Comparison of ENCODE assay signal across 1 cellular context in the genomic region with DNA sequence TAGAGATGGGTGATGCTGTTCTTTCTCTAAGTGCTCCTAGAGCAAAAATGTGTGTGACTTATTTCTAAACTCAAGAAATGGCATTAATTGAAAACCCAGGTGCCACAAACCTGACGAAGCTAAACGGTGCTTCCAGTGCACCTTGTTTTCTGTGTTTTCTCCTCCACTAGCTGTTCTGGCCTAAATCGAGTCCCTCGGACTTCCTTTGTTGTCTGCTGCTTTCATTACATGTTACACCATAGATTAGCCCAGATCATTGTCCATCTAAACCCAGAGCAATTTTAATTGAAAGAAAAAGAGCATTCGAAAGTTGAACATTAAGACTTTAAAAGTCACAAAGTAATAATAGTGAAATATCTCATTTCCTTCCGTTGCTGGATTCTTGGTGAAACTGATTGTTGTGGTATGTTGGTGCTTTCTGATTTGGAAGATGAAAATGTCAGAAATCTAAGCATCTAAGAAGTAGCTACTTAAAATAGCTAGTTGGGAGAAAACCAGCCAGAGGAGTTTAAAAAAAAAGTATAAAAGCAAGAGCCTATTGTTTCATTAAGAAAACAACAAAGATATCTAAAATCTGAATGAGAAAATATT.
TF ChIP-seq lines count a peak whose summit lies in the region.

No MANE protein-coding gene starts in this region.

TF ChIP-seq in GM23338, 12 proteins besides CTCF, POLR2A, EP300 and RAD21 (continued from another document):
- TF ChIP-seq, protein P1, sequence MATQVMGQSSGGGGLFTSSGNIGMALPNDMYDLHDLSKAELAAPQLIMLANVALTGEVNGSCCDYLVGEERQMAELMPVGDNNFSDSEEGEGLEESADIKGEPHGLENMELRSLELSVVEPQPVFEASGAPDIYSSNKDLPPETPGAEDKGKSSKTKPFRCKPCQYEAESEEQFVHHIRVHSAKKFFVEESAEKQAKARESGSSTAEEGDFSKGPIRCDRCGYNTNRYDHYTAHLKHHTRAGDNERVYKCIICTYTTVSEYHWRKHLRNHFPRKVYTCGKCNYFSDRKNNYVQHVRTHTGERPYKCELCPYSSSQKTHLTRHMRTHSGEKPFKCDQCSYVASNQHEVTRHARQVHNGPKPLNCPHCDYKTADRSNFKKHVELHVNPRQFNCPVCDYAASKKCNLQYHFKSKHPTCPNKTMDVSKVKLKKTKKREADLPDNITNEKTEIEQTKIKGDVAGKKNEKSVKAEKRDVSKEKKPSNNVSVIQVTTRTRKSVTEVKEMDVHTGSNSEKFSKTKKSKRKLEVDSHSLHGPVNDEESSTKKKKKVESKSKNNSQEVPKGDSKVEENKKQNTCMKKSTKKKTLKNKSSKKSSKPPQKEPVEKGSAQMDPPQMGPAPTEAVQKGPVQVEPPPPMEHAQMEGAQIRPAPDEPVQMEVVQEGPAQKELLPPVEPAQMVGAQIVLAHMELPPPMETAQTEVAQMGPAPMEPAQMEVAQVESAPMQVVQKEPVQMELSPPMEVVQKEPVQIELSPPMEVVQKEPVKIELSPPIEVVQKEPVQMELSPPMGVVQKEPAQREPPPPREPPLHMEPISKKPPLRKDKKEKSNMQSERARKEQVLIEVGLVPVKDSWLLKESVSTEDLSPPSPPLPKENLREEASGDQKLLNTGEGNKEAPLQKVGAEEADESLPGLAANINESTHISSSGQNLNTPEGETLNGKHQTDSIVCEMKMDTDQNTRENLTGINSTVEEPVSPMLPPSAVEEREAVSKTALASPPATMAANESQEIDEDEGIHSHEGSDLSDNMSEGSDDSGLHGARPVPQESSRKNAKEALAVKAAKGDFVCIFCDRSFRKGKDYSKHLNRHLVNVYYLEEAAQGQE (IDR thresholded peaks at IDR 0.05; ENCODE audit: unreplicated experiment) = no peak
- TF ChIP-seq, protein P2, sequence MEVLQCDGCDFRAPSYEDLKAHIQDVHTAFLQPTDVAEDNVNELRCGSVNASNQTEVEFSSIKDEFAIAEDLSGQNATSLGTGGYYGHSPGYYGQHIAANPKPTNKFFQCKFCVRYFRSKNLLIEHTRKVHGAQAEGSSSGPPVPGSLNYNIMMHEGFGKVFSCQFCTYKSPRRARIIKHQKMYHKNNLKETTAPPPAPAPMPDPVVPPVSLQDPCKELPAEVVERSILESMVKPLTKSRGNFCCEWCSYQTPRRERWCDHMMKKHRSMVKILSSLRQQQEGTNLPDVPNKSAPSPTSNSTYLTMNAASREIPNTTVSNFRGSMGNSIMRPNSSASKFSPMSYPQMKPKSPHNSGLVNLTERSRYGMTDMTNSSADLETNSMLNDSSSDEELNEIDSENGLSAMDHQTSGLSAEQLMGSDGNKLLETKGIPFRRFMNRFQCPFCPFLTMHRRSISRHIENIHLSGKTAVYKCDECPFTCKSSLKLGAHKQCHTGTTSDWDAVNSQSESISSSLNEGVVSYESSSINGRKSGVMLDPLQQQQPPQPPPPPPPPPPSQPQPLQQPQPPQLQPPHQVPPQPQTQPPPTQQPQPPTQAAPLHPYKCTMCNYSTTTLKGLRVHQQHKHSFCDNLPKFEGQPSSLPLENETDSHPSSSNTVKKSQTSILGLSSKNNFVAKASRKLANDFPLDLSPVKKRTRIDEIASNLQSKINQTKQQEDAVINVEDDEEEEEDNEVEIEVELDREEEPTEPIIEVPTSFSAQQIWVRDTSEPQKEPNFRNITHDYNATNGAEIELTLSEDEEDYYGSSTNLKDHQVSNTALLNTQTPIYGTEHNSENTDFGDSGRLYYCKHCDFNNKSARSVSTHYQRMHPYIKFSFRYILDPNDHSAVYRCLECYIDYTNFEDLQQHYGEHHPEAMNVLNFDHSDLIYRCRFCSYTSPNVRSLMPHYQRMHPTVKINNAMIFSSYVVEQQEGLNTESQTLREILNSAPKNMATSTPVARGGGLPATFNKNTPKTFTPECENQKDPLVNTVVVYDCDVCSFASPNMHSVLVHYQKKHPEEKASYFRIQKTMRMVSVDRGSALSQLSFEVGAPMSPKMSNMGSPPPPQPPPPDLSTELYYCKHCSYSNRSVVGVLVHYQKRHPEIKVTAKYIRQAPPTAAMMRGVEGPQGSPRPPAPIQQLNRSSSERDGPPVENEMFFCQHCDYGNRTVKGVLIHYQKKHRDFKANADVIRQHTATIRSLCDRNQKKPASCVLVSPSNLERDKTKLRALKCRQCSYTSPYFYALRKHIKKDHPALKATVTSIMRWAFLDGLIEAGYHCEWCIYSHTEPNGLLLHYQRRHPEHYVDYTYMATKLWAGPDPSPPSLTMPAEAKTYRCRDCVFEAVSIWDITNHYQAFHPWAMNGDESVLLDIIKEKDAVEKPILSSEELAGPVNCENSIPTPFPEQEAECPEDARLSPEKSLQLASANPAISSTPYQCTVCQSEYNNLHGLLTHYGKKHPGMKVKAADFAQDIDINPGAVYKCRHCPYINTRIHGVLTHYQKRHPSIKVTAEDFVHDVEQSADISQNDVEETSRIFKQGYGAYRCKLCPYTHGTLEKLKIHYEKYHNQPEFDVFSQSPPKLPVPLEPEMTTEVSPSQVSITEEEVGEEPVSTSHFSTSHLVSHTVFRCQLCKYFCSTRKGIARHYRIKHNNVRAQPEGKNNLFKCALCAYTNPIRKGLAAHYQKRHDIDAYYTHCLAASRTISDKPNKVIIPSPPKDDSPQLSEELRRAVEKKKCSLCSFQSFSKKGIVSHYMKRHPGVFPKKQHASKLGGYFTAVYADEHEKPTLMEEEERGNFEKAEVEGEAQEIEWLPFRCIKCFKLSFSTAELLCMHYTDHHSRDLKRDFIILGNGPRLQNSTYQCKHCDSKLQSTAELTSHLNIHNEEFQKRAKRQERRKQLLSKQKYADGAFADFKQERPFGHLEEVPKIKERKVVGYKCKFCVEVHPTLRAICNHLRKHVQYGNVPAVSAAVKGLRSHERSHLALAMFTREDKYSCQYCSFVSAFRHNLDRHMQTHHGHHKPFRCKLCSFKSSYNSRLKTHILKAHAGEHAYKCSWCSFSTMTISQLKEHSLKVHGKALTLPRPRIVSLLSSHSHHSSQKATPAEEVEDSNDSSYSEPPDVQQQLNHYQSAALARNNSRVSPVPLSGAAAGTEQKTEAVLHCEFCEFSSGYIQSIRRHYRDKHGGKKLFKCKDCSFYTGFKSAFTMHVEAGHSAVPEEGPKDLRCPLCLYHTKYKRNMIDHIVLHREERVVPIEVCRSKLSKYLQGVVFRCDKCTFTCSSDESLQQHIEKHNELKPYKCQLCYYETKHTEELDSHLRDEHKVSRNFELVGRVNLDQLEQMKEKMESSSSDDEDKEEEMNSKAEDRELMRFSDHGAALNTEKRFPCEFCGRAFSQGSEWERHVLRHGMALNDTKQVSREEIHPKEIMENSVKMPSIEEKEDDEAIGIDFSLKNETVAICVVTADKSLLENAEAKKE (CRISPR knock-in tag; IDR thresholded peaks at IDR 0.05) = no peak
- TF ChIP-seq EZH2 (IDR thresholded peaks at IDR 0.05; ENCODE audit: low read depth, unreplicated experiment) (no peak), EZH2phosphoT487 (IDR thresholded peaks at IDR 0.05; ENCODE audit: unreplicated experiment) (no peak), STAT1 (IDR thresholded peaks at IDR 0.05; ENCODE audit: unreplicated experiment) (no peak), CREB1 (CRISPR knock-in tag; IDR thresholded peaks at IDR 0.05; ENCODE audit: low read depth) (no peak), ZNF331 (CRISPR knock-in tag; IDR thresholded peaks at IDR 0.05; ENCODE audit: low read depth) (no peak), POLR2AphosphoS5 (IDR thresholded peaks at IDR 0.05; ENCODE audit: low read depth) (no peak), NANOG (IDR thresholded peaks at IDR 0.05; ENCODE audit: borderline replicate concordance) (no peak), JUNB (IDR thresholded peaks at IDR 0.05; ENCODE audit: unreplicated experiment) (no peak)
TF ChIP-seq in GM23338: peak in this region for 0.
